Comparison of ENCODE assay signal across 2 cellular contexts in genomic region chr5:168530751-168531150, GRCh38.
TF ChIP-seq lines count a peak whose summit lies in the region.

No MANE protein-coding gene starts in this region.

TF ChIP-seq in neural cell, 6 proteins besides CTCF, POLR2A, EP300 and RAD21:
- TF ChIP-seq POLR2AphosphoS5 (IDR thresholded peaks at IDR 0.05) = no peak
- no peak for TF ChIP-seq SMC3 (conservative IDR thresholded peaks at IDR 0.05; ENCODE audit: poor library complexity)
- TF ChIP-seq MXI1 (conservative IDR thresholded peaks at IDR 0.05; ENCODE audit: poor library complexity, severe bottlenecking) = no peak
- TF ChIP-seq EZH2 (IDR thresholded peaks at IDR 0.05; ENCODE audit: borderline replicate concordance, insufficient read depth, low read length, poor library complexity, severe bottlenecking) = no peak
- no peak for TF ChIP-seq TAF1 (IDR thresholded peaks at IDR 0.05; ENCODE audit: low read depth)
- TF ChIP-seq, protein P1, sequence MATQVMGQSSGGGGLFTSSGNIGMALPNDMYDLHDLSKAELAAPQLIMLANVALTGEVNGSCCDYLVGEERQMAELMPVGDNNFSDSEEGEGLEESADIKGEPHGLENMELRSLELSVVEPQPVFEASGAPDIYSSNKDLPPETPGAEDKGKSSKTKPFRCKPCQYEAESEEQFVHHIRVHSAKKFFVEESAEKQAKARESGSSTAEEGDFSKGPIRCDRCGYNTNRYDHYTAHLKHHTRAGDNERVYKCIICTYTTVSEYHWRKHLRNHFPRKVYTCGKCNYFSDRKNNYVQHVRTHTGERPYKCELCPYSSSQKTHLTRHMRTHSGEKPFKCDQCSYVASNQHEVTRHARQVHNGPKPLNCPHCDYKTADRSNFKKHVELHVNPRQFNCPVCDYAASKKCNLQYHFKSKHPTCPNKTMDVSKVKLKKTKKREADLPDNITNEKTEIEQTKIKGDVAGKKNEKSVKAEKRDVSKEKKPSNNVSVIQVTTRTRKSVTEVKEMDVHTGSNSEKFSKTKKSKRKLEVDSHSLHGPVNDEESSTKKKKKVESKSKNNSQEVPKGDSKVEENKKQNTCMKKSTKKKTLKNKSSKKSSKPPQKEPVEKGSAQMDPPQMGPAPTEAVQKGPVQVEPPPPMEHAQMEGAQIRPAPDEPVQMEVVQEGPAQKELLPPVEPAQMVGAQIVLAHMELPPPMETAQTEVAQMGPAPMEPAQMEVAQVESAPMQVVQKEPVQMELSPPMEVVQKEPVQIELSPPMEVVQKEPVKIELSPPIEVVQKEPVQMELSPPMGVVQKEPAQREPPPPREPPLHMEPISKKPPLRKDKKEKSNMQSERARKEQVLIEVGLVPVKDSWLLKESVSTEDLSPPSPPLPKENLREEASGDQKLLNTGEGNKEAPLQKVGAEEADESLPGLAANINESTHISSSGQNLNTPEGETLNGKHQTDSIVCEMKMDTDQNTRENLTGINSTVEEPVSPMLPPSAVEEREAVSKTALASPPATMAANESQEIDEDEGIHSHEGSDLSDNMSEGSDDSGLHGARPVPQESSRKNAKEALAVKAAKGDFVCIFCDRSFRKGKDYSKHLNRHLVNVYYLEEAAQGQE (IDR thresholded peaks at IDR 0.05; ENCODE audit: borderline replicate concordance) = no peak

TF ChIP-seq in HepG2, 621 proteins besides CTCF, POLR2A, EP300 and RAD21:
- TF ChIP-seq ZBTB21 (CRISPR knock-in tag; IDR thresholded peaks at IDR 0.05) (no peak), GABPA (IDR thresholded peaks at IDR 0.05; ENCODE audit: low read depth, low read length) (no peak), GABPA (CRISPR knock-in tag; IDR thresholded peaks at IDR 0.05; ENCODE audit: low read depth) (no peak)
- TF ChIP-seq, protein P2, sequence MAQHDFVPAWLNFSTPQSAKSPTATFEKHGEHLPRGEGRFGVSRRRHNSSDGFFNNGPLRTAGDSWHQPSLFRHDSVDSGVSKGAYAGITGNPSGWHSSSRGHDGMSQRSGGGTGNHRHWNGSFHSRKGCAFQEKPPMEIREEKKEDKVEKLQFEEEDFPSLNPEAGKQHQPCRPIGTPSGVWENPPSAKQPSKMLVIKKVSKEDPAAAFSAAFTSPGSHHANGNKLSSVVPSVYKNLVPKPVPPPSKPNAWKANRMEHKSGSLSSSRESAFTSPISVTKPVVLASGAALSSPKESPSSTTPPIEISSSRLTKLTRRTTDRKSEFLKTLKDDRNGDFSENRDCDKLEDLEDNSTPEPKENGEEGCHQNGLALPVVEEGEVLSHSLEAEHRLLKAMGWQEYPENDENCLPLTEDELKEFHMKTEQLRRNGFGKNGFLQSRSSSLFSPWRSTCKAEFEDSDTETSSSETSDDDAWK (CRISPR knock-in tag; IDR thresholded peaks at IDR 0.05) = no peak
